8 cellular contexts compared by ENCODE assay signal in the genomic region with DNA sequence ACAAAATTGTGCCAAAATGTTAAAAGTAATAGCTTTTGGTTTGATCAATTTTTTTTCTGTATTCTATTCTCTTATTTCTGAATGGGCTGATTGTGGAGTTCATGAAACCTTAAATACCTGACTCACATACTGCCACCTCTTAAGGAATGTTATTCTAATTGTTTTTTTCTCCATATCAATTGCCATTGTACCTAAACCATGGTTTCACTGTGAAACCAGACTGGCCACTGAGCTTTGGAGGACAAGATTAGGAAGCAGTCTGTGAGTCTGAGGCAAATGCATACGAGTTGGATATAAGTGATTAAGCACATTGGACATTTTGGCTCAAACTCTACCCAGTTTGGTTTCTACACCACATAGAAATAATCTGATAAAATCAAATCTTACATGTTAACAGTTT.
"Had no signal": no experiment of that assay in that cellular context is flagged by ENCODE, and none has a peak within 500 bp of the region (broad histone marks: within the 10 kb centered on the region; RNA-seq: fewer than 3 reads in every experiment).

No MANE protein-coding gene starts in this region.

- ATAC-seq: HCT116, HepG2 had no signal

- H3K4me3 ChIP-seq: GM23248, HAP-1 had no signal

- H3K27ac Mint-ChIP-seq: HFFc6, IgD-negative memory B cell had no signal

- H2AFZ ChIP-seq: GM23248 had no signal

- H3K36me3 ChIP-seq: HAP-1 had no signal

- DNase-seq: GM23248, H7, HFFc6, KBM-7 had no signal

- H3K9me3 Mint-ChIP-seq: HFFc6 had no signal

- H3K9me3 ChIP-seq: HAP-1 had no signal

- H3K4me1 ChIP-seq: HAP-1 had no signal

- H3K36me3 Mint-ChIP-seq: IgD-negative memory B cell had no signal

- H3K4me3 Mint-ChIP-seq: HFFc6, IgD-negative memory B cell had no signal

- H3K27ac ChIP-seq: GM23248 had no signal

- H3K4me1 Mint-ChIP-seq: IgD-negative memory B cell had no signal

- H3K27me3 Mint-ChIP-seq: IgD-negative memory B cell had no signal
